In genomic region chr21:45130324-45130774, GRCh38 we compare ENCODE assay signal across 8 cellular contexts. TPM values are rescaled to one million over a fixed set of nuclear protein-coding genes. Genes with fewer than 3 reads are reported as not detected.
DNase-seq lines count a peak whose midpoint lies in the region; ATAC-seq, FAIRE-seq and TF ChIP-seq lines count a peak whose summit lies in the region.

No MANE protein-coding gene starts in this region.

- no peaks in the 10 kb centered on the region for H3K79me2 ChIP-seq in keratinocyte (ENCODE audit: control insufficient read depth, insufficient read depth, low read length)

- WGBS in tibial nerve, 2 donors = 6 to 9% methylated on average over 10 of the region's 10 CpGs

- peak; percentile 53 to 63 for ATAC-seq in activated CD4-positive, CD25-positive, alpha-beta regulatory T cell treated with anti-CD3 and anti-CD28 coated beads, Interleukin-2, amount 50 U/mL, for 24 hours

- intact Hi-C loops in ascending aorta (cut with DNase I) = loop anchor here (10.0 kb wide), 1 partner anchor 316 kb away; the partner anchor contains the start of gene SUMO3

- H3K36me3 ChIP-seq in ascending aorta = peaks cover 7 to 17% of the 10 kb centered on the region in 2 donors
- H3K36me3 ChIP-seq in keratinocyte (ENCODE audit: control insufficient read depth in 2 of 2, extremely low read depth in 1 of 2, insufficient read depth in 2 of 2, low read length in 2 of 2) = peaks cover 5 to 21% of the 10 kb centered on the region in 2 experiments
- peaks cover 0 to 18% (median 0%) of the 10 kb centered on the region in 3 donors for H3K36me3 ChIP-seq in tibial nerve

- H3K9me1 ChIP-seq in keratinocyte (ENCODE audit: control insufficient read depth, extremely low read depth, insufficient read depth, low read length) = no peaks in the 10 kb centered on the region

- DNase-seq in activated CD4-positive, CD25-positive, alpha-beta regulatory T cell treated with anti-CD3 and anti-CD28 coated beads, Interleukin-2, amount 50 U/mL, for 72 hours = no peak
- DNase-seq in ascending aorta (ENCODE audit: low spot score in 2 of 2) = peak in 1 of 2 donors; percentile 81
- DNase-seq in keratinocyte (ENCODE audit: low read depth, low spot score) = no peak
- no peak for DNase-seq in tibial nerve (ENCODE audit: low spot score in 2 of 2)
- no peak for DNase-seq in GM12892 (ENCODE audit: insufficient read length)
- DNase-seq in cortex of kidney (lab: John Stamatoyannopoulos, UW) = no peak
- DNase-seq in NCI-H82 (lab: John Stamatoyannopoulos, UW) = no peak

- peak overlapping the region; percentile 97 for H3K4me2 ChIP-seq in keratinocyte (ENCODE audit: control insufficient read depth, extremely low read depth, insufficient read depth, low read depth, low read length)

- H3K27ac ChIP-seq in ascending aorta (peak overlapping the region; percentile 90 to 94), keratinocyte (ENCODE audit: control insufficient read depth, insufficient read depth, low read length) (peak overlapping the region; percentile 69), tibial nerve (peak overlapping the region; percentile 62 to 92 (median 78))

- no peak for TF ChIP-seq CTCF in ascending aorta (IDR thresholded peaks at IDR 0.05)
- TF ChIP-seq CTCF in keratinocyte (optimal IDR thresholded peaks at IDR 0.05 in 1 of 3, IDR thresholded peaks at IDR 0.05 in 1 of 3, conservative IDR thresholded peaks at IDR 0.05 in 1 of 3; ENCODE audit: extremely low read depth in 1 of 3, insufficient read depth in 2 of 3, low read length in 3 of 3) = no peak
- TF ChIP-seq CTCF in tibial nerve (IDR thresholded peaks at IDR 0.05) = peak in 1 of 5 experiments; percentile 17

- no peaks in the 10 kb centered on the region for H4K20me1 ChIP-seq in keratinocyte (ENCODE audit: control insufficient read depth, extremely low read depth, insufficient read depth, low read length)

- TF ChIP-seq POLR2A in tibial nerve (IDR thresholded peaks at IDR 0.05) = no peak
- no peak for TF ChIP-seq POLR2A in GM12892 (IDR thresholded peaks at IDR 0.05; ENCODE audit: low read depth, low read length)

- peak; percentile 61 to 69 for TF ChIP-seq EP300 in tibial nerve (IDR thresholded peaks at IDR 0.05)

- dilution Hi-C loops in keratinocyte (cut with MboI; ENCODE audit: extremely low pct_ligation_motif_present, low sequenced_read_pairs) = loop anchor here (10.0 kb wide), 1 partner anchor 186 kb away; the partner anchor contains the start of gene SLX9

- peak overlapping the region; percentile 56 for H3K9ac ChIP-seq in keratinocyte (ENCODE audit: control insufficient read depth, extremely low read depth, insufficient read depth, low read length)

- H3K27me3 ChIP-seq in ascending aorta = no peaks in the 10 kb centered on the region
- H3K27me3 ChIP-seq in keratinocyte (ENCODE audit: control insufficient read depth, extremely low read depth, insufficient read depth, low read length) = no peaks in the 10 kb centered on the region
- H3K27me3 ChIP-seq in tibial nerve = no peaks in the 10 kb centered on the region

- H3K4me3 ChIP-seq in ascending aorta = peak overlapping the region; percentile 35 to 49
- peak overlapping the region in 2 of 3 experiments; percentile 47 to 55 for H3K4me3 ChIP-seq in keratinocyte (ENCODE audit: control insufficient read depth in 2 of 3, extremely low read depth in 1 of 3, insufficient read depth in 2 of 3, low read depth in 1 of 3, low read length in 3 of 3)
- peak overlapping the region in 3 of 4 donors; percentile 1 to 30 (median 4) for H3K4me3 ChIP-seq in tibial nerve

- H2AFZ ChIP-seq in keratinocyte (ENCODE audit: control insufficient read depth, low read length) = no peak overlapping the region

- peaks cover 30 to 53% of the 10 kb centered on the region in 2 donors for H3K4me1 ChIP-seq in ascending aorta
- peaks cover 32% of the 10 kb centered on the region for H3K4me1 ChIP-seq in keratinocyte (ENCODE audit: control insufficient read depth, extremely low read depth, insufficient read depth, low read length)
- H3K4me1 ChIP-seq in tibial nerve = peaks cover 3 to 51% (median 29%) of the 10 kb centered on the region in 4 donors

- H3K9me3 ChIP-seq in ascending aorta (no peaks in the 10 kb centered on the region), keratinocyte (ENCODE audit: control insufficient read depth, low read depth, low read length) (no peaks in the 10 kb centered on the region), tibial nerve (no peaks in the 10 kb centered on the region)

- FAIRE-seq in keratinocyte (lab: Jason Lieb, UNC) (no peak), GM12892 (lab: Jason Lieb, UNC) (no peak)

RNA-seq across cellular contexts. Expression of gene ADARB1, which starts 56.0 kb away (rescaled TPM):
- total RNA-seq in ascending aorta (82.9 TPM), tibial nerve (10 to 100 TPM; 18.2 to 57.6 (median 32.0) TPM)
- polyA plus RNA-seq in keratinocyte = 10.9 to 13.5 TPM (median 13.0 TPM) in 3 replicates
- 7.1 TPM for polyA plus RNA-seq in keratinocyte (2011; ENCODE audit: low read depth)
- polyA plus RNA-seq in keratinocyte (2011; cell fraction: cytosol; rRNA removed) = 9.4 and 10.5 TPM in 2 replicates
- 27.9 and 35.6 TPM in 2 replicates for polyA plus RNA-seq in keratinocyte (2011; cell fraction: nucleus; rRNA removed)
- polyA plus RNA-seq in keratinocyte (2012; ENCODE audit: low replicate concordance) = 7.8 and 19.4 TPM in 2 replicates
- 15.5 to 39.2 TPM (median 19.8 TPM) in 3 replicates for polyA minus RNA-seq in keratinocyte
- polyA minus RNA-seq in keratinocyte (2011; cell fraction: cytosol; rRNA and poly(A)+ RNA removed) = 10.0 TPM
- 13.6 and 31.1 TPM in 2 replicates for polyA minus RNA-seq in keratinocyte (2011; cell fraction: nucleus; rRNA and poly(A)+ RNA removed)
- 2.0 TPM for polyA plus RNA-seq in GM12892 (2012; ENCODE audit: missing spikeins)
